1 cellular context compared by ENCODE assay signal in genomic region chr16:89693931-89694783, GRCh38.
A peak's percentile ranks its signal among the peaks of the same experiment; 100 is the strongest.
TF ChIP-seq lines count a peak whose summit lies in the region.

No MANE protein-coding gene starts in this region.

TF ChIP-seq in K562, 482 proteins besides CTCF, POLR2A, EP300 and RAD21:
- TF ChIP-seq RBFOX2 (IDR thresholded peaks at IDR 0.05; ENCODE audit: low read depth, low read length), result peak; percentile 32; the same call in 1 of the 2 replicates
- TF ChIP-seq SUPT5H (IDR thresholded peaks at IDR 0.05), result 0 out of 2 replicates have a peak, but pooled peaks have one; percentile 36
- TF ChIP-seq, protein P1, sequence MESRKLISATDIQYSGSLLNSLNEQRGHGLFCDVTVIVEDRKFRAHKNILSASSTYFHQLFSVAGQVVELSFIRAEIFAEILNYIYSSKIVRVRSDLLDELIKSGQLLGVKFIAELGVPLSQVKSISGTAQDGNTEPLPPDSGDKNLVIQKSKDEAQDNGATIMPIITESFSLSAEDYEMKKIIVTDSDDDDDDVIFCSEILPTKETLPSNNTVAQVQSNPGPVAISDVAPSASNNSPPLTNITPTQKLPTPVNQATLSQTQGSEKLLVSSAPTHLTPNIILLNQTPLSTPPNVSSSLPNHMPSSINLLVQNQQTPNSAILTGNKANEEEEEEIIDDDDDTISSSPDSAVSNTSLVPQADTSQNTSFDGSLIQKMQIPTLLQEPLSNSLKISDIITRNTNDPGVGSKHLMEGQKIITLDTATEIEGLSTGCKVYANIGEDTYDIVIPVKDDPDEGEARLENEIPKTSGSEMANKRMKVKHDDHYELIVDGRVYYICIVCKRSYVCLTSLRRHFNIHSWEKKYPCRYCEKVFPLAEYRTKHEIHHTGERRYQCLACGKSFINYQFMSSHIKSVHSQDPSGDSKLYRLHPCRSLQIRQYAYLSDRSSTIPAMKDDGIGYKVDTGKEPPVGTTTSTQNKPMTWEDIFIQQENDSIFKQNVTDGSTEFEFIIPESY (CRISPR knock-in tag; IDR thresholded peaks at IDR 0.05), result peak; percentile 30; the same call in 1 of the 2 replicates
- peak; percentile 61; the same call in 1 of the 2 replicates for TF ChIP-seq HNRNPL (IDR thresholded peaks at IDR 0.05; ENCODE audit: low read depth, low read length)
- TF ChIP-seq ZNF282 (CRISPR knock-in tag; IDR thresholded peaks at IDR 0.05), result no peak
- TF ChIP-seq SIRT6 (IDR thresholded peaks at IDR 0.05; ENCODE audit: low read depth, low read length), result no peak
- TF ChIP-seq PRPF4 (IDR thresholded peaks at IDR 0.05; ENCODE audit: insufficient read depth, low read depth, low read length, poor library complexity, severe bottlenecking), result no peak
- peak; percentile 59; the same call in 1 of the 2 replicates for TF ChIP-seq POLR2G (IDR thresholded peaks at IDR 0.05; ENCODE audit: low read depth, low read length)
- no peak for TF ChIP-seq ATF1 (CRISPR knock-in tag; IDR thresholded peaks at IDR 0.05)
- no peak for TF ChIP-seq ATF1 (tag; IDR thresholded peaks at IDR 0.05)
- peak; percentile 71 for TF ChIP-seq RBM22 (IDR thresholded peaks at IDR 0.05; ENCODE audit: low read depth, low read length, poor library complexity, severe bottlenecking)
- no peak for TF ChIP-seq ZNF24 (IDR thresholded peaks at IDR 0.05)
